Comparison of ENCODE assay signal across 8 cellular contexts in the genomic region with DNA sequence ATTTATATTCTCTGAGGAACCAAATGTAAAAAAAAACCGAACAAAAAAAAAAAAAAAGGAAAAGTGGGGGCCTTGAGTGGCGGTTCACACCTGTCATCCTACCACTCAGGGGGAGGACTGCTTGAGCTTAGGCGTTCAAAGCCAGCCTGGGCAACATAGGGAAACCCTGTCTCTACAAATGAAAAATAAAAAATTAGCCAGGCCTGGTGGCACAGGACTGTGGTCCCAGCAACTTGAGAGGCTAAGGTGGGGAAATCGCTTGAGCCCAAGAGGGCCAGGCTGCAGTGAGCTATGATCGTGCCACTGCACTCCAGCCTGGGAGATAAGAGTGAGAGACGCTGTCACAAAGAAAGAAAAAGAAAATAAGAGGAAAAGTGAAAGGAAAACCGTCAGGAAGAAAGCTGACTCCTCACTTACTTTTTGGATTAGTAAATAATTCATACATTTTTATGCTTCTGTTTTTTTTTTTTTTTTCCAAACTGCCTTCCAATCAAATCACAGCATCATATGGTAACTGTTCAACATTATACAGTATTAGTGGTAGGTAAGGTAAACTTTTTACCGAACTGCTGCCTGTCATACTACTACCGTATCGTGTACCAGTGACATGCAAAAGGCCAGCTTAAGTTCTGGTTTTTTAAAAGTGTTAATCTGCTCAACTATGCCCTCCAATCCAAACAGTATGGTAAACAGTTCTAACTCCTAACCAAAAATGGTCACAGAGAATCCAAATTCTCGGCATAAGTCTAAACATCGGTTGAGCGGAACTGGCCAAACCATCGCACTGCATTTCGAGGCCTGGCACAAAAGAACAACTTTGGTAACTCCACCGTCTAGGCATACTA. TPM values are rescaled to one million over a fixed set of nuclear protein-coding genes. Genes with fewer than 3 reads are reported as not detected.
A peak's percentile ranks its signal among the peaks of the same experiment; 100 is the strongest.
DNase-seq lines count a peak whose midpoint lies in the region; FAIRE-seq and TF ChIP-seq lines count a peak whose summit lies in the region.

No MANE protein-coding gene starts in this region.

- DNase-seq in DMS53 (lab: John Stamatoyannopoulos, UW), result peak; percentile 42
- no peak for DNase-seq in DMS53 treated with DMSO at 0.1 percent for 48 hours (lab: John Stamatoyannopoulos, UW; ENCODE audit: unreplicated experiment)
- DNase-seq in H54 (ENCODE audit: insufficient read length, low spot score), result no peak
- DNase-seq in LHCN-M2 (ENCODE audit: low read depth), result peak; percentile 29
- DNase-seq in adipocyte (ENCODE audit: low read depth), result peak; percentile 57
- DNase-seq in iPS DF 6.9 (ENCODE audit: low read depth, low spot score), result no peak
- no peak for DNase-seq in posterior cingulate gyrus

- H3K4me1 ChIP-seq in adipocyte (ENCODE audit: control insufficient read depth, insufficient read depth, low read length) (peaks cover 20% of the 10 kb centered on the region), iPS DF 6.9 (ENCODE audit: control insufficient read depth, insufficient read depth, low read length) (no peaks in the 10 kb centered on the region)

- H3K27me3 ChIP-seq in adipocyte (replicated peaks; ENCODE audit: control insufficient read depth, insufficient read depth, low read length) (no peaks in the 10 kb centered on the region), iPS DF 6.9 (ENCODE audit: control insufficient read depth, insufficient read depth, low read length) (no peaks in the 10 kb centered on the region)

- H3K4me3 ChIP-seq in adipocyte (ENCODE audit: low read length) (peak overlapping the region; percentile 93), iPS DF 6.9 (ENCODE audit: low read length) (peak overlapping the region; percentile 73; the same call in 1 of the 2 replicates), skin epidermis (peak overlapping the region; percentile 73 to 99 (median 84))

- WGBS in iPS DF 6.9 (ENCODE audit: insufficient coverage, insufficient read length), result no CpG with 5 or more reads among the region's 16 CpGs

- H3K36me3 ChIP-seq in adipocyte (ENCODE audit: control insufficient read depth, insufficient read depth, low read length, severe bottlenecking) (peaks cover 32% of the 10 kb centered on the region), iPS DF 6.9 (ENCODE audit: control insufficient read depth, insufficient read depth, low read length) (peaks cover 2% of the 10 kb centered on the region; the same call in 1 of the 2 replicates)

- intact Hi-C loops in posterior cingulate gyrus (cut with DNase I), result loop anchor here (2.0 to 10.0 kb wide), 3 partner anchors 177 to 234 kb away; partner anchors contain the start of genes CLDN11, SEC62 and SKIL

- TF ChIP-seq POLR2A in H54 (IDR thresholded peaks at IDR 0.05; ENCODE audit: low read depth, low read length), result no peak

- peak; percentile 52 for FAIRE-seq in H54 (lab: Jason Lieb, UNC)

- H3K9me3 ChIP-seq in adipocyte (ENCODE audit: control insufficient read depth, low read length) (no peaks in the 10 kb centered on the region), iPS DF 6.9 (ENCODE audit: control insufficient read depth, insufficient read depth, low read length) (no peaks in the 10 kb centered on the region; the same call in 1 of the 2 replicates)

- H3K9ac ChIP-seq in adipocyte (ENCODE audit: low read length), result peak overlapping the region; percentile 100

- H3K27ac ChIP-seq in iPS DF 6.9 (ENCODE audit: low read length), result no peak overlapping the region
- H3K27ac ChIP-seq in skin epidermis, result peak overlapping the region; percentile 89 to 100 (median 98)

RNA-seq across cellular contexts. Expression of gene PHC3, which starts 1.2 kb away (rescaled TPM):
- total RNA-seq in LHCN-M2 (2014; rRNA removed), result 22.3 and 25.3 TPM in 2 replicates
- 8.6 TPM for polyA plus RNA-seq in LHCN-M2 (2012)

RNA-seq across cellular contexts. Expression of gene PRKCI, which starts 41.9 kb away (rescaled TPM):
- 33.0 and 35.2 TPM in 2 replicates for total RNA-seq in LHCN-M2 (2014; rRNA removed)
- polyA plus RNA-seq in LHCN-M2 (2012), result 7.8 TPM

Comparison
In these comparisons a context has a peak if more than half of its experiments do, and no peak if none do; other contexts are left out.
1. DNase-seq: peak in DMS53 (single experiment), LHCN-M2 (single experiment) and adipocyte (single experiment); none in DMS53 treated with DMSO at 0.1 percent for 48 hours (single experiment), H54 (single experiment), iPS DF 6.9 (single experiment) and posterior cingulate gyrus (0 of 10).
2. Peak in every context shown above with its lines, with median percentiles within 50 percentile points of each other: H3K4me3 ChIP-seq.